1 cellular context compared by ENCODE assay signal in the genomic region with DNA sequence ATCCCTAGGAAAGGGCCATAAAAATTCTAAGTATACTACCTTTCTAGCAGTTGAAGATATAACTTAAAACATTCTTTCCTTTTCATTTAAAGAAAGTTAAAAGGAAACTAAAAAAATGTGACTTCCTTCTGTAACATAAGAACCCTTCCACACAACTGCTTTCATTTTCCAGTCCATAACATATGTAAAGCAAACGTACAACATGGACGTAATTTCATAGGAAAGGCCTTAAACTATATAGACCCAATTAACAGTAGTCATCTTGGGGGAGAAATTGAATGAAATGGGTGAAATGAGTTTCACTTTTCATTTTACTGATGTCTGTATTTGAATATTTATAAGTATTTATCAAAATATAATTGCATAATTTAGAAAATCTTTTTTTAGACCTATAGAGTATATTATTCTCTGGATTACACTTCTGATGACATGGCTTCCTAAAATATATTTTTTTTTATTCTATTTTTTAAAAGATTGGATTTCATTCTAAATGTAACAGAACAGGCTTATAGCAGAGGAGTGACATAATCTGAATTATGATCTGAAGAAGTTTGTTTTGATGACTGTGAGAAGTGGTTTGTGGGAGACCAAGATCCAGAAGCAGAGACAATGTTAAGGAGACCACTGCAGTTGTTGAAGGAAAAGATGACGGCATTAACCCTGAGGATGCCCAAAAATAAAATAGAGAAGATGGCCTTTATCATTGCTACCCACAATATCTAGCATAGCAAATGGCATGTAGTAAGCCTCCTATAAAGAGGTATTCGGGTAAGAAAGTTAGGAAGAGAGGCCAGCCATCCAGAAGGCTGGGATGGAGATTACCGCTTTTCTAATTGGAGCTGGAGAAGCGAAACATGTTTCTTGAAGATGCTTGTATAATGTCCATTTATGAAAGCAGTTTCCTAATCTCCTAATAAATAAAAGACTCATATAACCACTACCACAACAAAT.
TF ChIP-seq lines count a peak whose summit lies in the region.

No MANE protein-coding gene starts in this region.

TF ChIP-seq in GM23338, 12 proteins besides CTCF, POLR2A, EP300 and RAD21 (continued from another document):
- TF ChIP-seq, protein P1, sequence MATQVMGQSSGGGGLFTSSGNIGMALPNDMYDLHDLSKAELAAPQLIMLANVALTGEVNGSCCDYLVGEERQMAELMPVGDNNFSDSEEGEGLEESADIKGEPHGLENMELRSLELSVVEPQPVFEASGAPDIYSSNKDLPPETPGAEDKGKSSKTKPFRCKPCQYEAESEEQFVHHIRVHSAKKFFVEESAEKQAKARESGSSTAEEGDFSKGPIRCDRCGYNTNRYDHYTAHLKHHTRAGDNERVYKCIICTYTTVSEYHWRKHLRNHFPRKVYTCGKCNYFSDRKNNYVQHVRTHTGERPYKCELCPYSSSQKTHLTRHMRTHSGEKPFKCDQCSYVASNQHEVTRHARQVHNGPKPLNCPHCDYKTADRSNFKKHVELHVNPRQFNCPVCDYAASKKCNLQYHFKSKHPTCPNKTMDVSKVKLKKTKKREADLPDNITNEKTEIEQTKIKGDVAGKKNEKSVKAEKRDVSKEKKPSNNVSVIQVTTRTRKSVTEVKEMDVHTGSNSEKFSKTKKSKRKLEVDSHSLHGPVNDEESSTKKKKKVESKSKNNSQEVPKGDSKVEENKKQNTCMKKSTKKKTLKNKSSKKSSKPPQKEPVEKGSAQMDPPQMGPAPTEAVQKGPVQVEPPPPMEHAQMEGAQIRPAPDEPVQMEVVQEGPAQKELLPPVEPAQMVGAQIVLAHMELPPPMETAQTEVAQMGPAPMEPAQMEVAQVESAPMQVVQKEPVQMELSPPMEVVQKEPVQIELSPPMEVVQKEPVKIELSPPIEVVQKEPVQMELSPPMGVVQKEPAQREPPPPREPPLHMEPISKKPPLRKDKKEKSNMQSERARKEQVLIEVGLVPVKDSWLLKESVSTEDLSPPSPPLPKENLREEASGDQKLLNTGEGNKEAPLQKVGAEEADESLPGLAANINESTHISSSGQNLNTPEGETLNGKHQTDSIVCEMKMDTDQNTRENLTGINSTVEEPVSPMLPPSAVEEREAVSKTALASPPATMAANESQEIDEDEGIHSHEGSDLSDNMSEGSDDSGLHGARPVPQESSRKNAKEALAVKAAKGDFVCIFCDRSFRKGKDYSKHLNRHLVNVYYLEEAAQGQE (IDR thresholded peaks at IDR 0.05; ENCODE audit: unreplicated experiment): no peak
- TF ChIP-seq, protein P2, sequence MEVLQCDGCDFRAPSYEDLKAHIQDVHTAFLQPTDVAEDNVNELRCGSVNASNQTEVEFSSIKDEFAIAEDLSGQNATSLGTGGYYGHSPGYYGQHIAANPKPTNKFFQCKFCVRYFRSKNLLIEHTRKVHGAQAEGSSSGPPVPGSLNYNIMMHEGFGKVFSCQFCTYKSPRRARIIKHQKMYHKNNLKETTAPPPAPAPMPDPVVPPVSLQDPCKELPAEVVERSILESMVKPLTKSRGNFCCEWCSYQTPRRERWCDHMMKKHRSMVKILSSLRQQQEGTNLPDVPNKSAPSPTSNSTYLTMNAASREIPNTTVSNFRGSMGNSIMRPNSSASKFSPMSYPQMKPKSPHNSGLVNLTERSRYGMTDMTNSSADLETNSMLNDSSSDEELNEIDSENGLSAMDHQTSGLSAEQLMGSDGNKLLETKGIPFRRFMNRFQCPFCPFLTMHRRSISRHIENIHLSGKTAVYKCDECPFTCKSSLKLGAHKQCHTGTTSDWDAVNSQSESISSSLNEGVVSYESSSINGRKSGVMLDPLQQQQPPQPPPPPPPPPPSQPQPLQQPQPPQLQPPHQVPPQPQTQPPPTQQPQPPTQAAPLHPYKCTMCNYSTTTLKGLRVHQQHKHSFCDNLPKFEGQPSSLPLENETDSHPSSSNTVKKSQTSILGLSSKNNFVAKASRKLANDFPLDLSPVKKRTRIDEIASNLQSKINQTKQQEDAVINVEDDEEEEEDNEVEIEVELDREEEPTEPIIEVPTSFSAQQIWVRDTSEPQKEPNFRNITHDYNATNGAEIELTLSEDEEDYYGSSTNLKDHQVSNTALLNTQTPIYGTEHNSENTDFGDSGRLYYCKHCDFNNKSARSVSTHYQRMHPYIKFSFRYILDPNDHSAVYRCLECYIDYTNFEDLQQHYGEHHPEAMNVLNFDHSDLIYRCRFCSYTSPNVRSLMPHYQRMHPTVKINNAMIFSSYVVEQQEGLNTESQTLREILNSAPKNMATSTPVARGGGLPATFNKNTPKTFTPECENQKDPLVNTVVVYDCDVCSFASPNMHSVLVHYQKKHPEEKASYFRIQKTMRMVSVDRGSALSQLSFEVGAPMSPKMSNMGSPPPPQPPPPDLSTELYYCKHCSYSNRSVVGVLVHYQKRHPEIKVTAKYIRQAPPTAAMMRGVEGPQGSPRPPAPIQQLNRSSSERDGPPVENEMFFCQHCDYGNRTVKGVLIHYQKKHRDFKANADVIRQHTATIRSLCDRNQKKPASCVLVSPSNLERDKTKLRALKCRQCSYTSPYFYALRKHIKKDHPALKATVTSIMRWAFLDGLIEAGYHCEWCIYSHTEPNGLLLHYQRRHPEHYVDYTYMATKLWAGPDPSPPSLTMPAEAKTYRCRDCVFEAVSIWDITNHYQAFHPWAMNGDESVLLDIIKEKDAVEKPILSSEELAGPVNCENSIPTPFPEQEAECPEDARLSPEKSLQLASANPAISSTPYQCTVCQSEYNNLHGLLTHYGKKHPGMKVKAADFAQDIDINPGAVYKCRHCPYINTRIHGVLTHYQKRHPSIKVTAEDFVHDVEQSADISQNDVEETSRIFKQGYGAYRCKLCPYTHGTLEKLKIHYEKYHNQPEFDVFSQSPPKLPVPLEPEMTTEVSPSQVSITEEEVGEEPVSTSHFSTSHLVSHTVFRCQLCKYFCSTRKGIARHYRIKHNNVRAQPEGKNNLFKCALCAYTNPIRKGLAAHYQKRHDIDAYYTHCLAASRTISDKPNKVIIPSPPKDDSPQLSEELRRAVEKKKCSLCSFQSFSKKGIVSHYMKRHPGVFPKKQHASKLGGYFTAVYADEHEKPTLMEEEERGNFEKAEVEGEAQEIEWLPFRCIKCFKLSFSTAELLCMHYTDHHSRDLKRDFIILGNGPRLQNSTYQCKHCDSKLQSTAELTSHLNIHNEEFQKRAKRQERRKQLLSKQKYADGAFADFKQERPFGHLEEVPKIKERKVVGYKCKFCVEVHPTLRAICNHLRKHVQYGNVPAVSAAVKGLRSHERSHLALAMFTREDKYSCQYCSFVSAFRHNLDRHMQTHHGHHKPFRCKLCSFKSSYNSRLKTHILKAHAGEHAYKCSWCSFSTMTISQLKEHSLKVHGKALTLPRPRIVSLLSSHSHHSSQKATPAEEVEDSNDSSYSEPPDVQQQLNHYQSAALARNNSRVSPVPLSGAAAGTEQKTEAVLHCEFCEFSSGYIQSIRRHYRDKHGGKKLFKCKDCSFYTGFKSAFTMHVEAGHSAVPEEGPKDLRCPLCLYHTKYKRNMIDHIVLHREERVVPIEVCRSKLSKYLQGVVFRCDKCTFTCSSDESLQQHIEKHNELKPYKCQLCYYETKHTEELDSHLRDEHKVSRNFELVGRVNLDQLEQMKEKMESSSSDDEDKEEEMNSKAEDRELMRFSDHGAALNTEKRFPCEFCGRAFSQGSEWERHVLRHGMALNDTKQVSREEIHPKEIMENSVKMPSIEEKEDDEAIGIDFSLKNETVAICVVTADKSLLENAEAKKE (CRISPR knock-in tag; IDR thresholded peaks at IDR 0.05): no peak
- TF ChIP-seq CREB1 (CRISPR knock-in tag; IDR thresholded peaks at IDR 0.05; ENCODE audit: low read depth) (no peak), POLR2AphosphoS5 (IDR thresholded peaks at IDR 0.05; ENCODE audit: low read depth) (no peak), EZH2phosphoT487 (IDR thresholded peaks at IDR 0.05; ENCODE audit: unreplicated experiment) (no peak), STAT1 (IDR thresholded peaks at IDR 0.05; ENCODE audit: unreplicated experiment) (no peak), EZH2 (IDR thresholded peaks at IDR 0.05; ENCODE audit: low read depth, unreplicated experiment) (no peak), NANOG (IDR thresholded peaks at IDR 0.05; ENCODE audit: borderline replicate concordance) (no peak), JUNB (IDR thresholded peaks at IDR 0.05; ENCODE audit: unreplicated experiment) (no peak), ZNF114 (CRISPR knock-in tag; IDR thresholded peaks at IDR 0.05) (no peak)
- TF ChIP-seq, protein P3, sequence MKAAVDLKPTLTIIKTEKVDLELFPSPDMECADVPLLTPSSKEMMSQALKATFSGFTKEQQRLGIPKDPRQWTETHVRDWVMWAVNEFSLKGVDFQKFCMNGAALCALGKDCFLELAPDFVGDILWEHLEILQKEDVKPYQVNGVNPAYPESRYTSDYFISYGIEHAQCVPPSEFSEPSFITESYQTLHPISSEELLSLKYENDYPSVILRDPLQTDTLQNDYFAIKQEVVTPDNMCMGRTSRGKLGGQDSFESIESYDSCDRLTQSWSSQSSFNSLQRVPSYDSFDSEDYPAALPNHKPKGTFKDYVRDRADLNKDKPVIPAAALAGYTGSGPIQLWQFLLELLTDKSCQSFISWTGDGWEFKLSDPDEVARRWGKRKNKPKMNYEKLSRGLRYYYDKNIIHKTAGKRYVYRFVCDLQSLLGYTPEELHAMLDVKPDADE (IDR thresholded peaks at IDR 0.05): no peak
